ENCODE assay signal across 8 cellular contexts in the genomic region with DNA sequence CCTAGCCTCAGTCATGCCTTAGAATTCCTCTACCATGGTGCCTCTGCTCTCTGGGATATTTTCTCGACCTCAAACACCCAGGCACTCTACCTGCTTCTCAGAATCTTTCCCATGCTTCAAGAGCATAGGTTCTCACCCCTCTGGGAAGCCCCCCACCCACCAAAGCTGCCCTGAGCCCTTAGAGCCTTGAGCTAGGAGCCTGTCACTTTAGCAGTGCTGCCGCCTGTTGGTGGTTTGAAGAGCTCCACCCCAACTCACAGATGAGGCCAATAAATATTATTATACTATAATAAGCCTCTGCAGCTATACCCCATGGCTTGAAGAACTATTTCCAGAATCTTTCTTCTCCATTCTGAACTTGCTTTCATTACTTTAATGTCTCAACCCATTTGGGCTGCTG.
A peak's percentile ranks its signal among the peaks of the same experiment; 100 is the strongest.
DNase-seq lines count a peak whose midpoint lies in the region; ATAC-seq and TF ChIP-seq lines count a peak whose summit lies in the region.
"Had no signal": no experiment of that assay in that cellular context is flagged by ENCODE, and none has a peak within 500 bp of the region (broad histone marks: within the 10 kb centered on the region; RNA-seq: fewer than 3 reads in every experiment).

No MANE protein-coding gene starts in this region.

- H3K27me3 Mint-ChIP-seq in nephron (ENCODE audit: low read depth), result peaks cover 4% of the 10 kb centered on the region

- peaks cover 27% of the 10 kb centered on the region for H3K4me1 Mint-ChIP-seq in nephron

- no peak overlapping the region for H3K4me3 ChIP-seq in GM12865 (ENCODE audit: low read depth, low read length)
- no peak overlapping the region for H3K4me3 ChIP-seq in brain microvascular endothelial cell (ENCODE audit: low read depth, low read length)

- H3K9me3 Mint-ChIP-seq in nephron, result no peaks in the 10 kb centered on the region

- no peak overlapping the region for H3K27ac ChIP-seq in brain microvascular endothelial cell

- H3K27ac Mint-ChIP-seq in nephron, result peak overlapping the region in 2 of 3 experiments; percentile 14 to 83

- DNase-seq in GM12865 (ENCODE audit: low read depth) (peak; percentile 43), Kasumi-1 (lab: John Stamatoyannopoulos, UW) (peak; percentile 3 to 22), brain microvascular endothelial cell (no peak), NCI-H1048 (lab: John Stamatoyannopoulos, UW) (no peak)
- DNase-seq: substantia nigra had no signal

- in situ Hi-C loops in brain microvascular endothelial cell (cut with HindIII; ENCODE audit: low pct_ligation_motif_present, low sequenced_read_pairs), result no loop called here

- H3K36me3 Mint-ChIP-seq in nephron (ENCODE audit: low read depth), result no peaks in the 10 kb centered on the region

- H3K4me3 Mint-ChIP-seq in nephron, result no peak overlapping the region

- ATAC-seq in HG02571 (IDR thresholded peaks at IDR 0.05; ENCODE audit: unreplicated experiment) (no peak), GM19324 (IDR thresholded peaks at IDR 0.05; ENCODE audit: low FRiP score, unreplicated experiment) (no peak)

- H3K27me3 ChIP-seq in brain microvascular endothelial cell (replicated peaks), result peaks cover 4% of the 10 kb centered on the region

- TF ChIP-seq CTCF in GM12865 (IDR thresholded peaks at IDR 0.05; ENCODE audit: insufficient read depth, low read depth, low read length, missing control alignments) (peak; percentile 44), brain microvascular endothelial cell (IDR thresholded peaks at IDR 0.05; ENCODE audit: low read depth, low read length, missing control alignments) (peak; percentile 78), nephron (IDR thresholded peaks at IDR 0.05; ENCODE audit: unreplicated experiment in 3 of 3) (peak in 2 of 3 experiments; percentile 22 to 25)

- H3K36me3 ChIP-seq in brain microvascular endothelial cell (replicated peaks), result no peaks in the 10 kb centered on the region

Comparison
In these comparisons a context has a peak if more than half of its experiments do, and no peak if none do; other contexts are left out.
1. DNase-seq: peak in GM12865 (single experiment) and Kasumi-1 (2 of 2); none in brain microvascular endothelial cell (single experiment) and NCI-H1048 (single experiment).
2. CTCF ChIP-seq: peak in every context shown above with its lines; median percentile 78 in brain microvascular endothelial cell; 44 in GM12865; 24 in nephron.